21 cellular contexts compared by ENCODE assay signal in the genomic region with DNA sequence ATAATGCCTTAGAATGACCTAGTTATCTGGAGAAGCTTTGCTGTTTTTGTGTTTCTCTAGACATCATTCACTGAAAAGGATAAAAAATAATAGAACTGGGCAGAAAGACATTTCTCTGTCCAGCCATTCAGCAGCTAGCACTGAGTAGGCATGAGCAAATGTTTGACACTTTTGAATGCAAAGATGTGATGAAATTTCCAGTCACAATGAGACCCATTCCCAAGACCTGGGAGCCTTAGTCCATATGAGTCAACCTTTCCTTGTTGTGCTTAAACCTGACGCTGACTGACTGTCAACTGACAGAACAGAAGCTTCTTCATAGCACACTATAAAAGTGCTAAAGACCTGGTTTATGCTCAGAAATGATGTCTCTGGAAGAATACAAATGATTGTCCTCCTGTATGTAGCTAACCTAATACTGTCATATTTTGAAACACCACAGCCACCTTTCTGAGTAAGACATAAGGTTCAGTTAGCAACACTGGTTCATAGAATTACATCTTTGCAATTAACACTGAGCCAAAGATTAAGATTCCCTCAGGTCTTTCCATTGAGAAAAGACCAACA. TPM values are rescaled to one million over a fixed set of nuclear protein-coding genes. Genes with fewer than 3 reads are reported as not detected.
A peak's percentile ranks its signal among the peaks of the same experiment; 100 is the strongest.
DNase-seq lines count a peak whose midpoint lies in the region; ATAC-seq, FAIRE-seq and TF ChIP-seq lines count a peak whose summit lies in the region.
"Had no signal": no experiment of that assay in that cellular context is flagged by ENCODE, and none has a peak within 500 bp of the region (broad histone marks: within the 10 kb centered on the region; RNA-seq: fewer than 3 reads in every experiment).

No MANE protein-coding gene starts in this region.

- H3K27ac ChIP-seq in mammary epithelial cell (ENCODE audit: insufficient read depth, low read depth, low read length) = no peak overlapping the region
- H3K27ac ChIP-seq in HepG2 (ENCODE audit: extremely low read length, insufficient read depth, low read length) = no peak overlapping the region
- H3K27ac ChIP-seq: PC-9 had no signal

- dilution Hi-C loops in mammary epithelial cell (cut with HindIII; ENCODE audit: low sequenced_read_pairs) = loop anchor here (5.0 kb wide), 1 partner anchor 52 kb away; no protein-coding TSS in a partner anchor

- no peak for TF ChIP-seq RAD21 in HepG2 (CRISPR knock-in tag; IDR thresholded peaks at IDR 0.05)

- no peaks in the 10 kb centered on the region for H3K9me3 Mint-ChIP-seq in activated naive CD4-positive, alpha-beta T cell treated with anti-CD3 and anti-CD28 coated beads, Interleukin-2, amount 50 U/mL, for 72 hours
- H3K9me3 Mint-ChIP-seq in activated naive CD4-positive, alpha-beta T cell treated with anti-CD3 and anti-CD28 coated beads for 36 hours = no peaks in the 10 kb centered on the region
- H3K9me3 Mint-ChIP-seq: H9, IgD-negative memory B cell had no signal

- H3K9me3 ChIP-seq in mammary epithelial cell (replicated peaks; ENCODE audit: insufficient read depth, low read length) (no peaks in the 10 kb centered on the region), HepG2 (ENCODE audit: low read length) (no peaks in the 10 kb centered on the region)
- H3K9me3 ChIP-seq: Caco-2 had no signal

- TF ChIP-seq CTCF in mammary epithelial cell (conservative IDR thresholded peaks at IDR 0.05 in 1 of 2, IDR thresholded peaks at IDR 0.05 in 1 of 2; ENCODE audit: extremely low read depth in 1 of 2, insufficient read depth in 1 of 2, low read depth in 1 of 2, low read length in 2 of 2) (no peak), HepG2 (CRISPR knock-in tag; IDR thresholded peaks at IDR 0.05) (no peak)

- H3K9ac ChIP-seq in mammary epithelial cell (ENCODE audit: insufficient read depth, low read length) (no peak overlapping the region), HepG2 (ENCODE audit: insufficient read depth, low read depth, low read length) (no peak overlapping the region)

- H3K36me3 Mint-ChIP-seq in activated naive CD4-positive, alpha-beta T cell treated with anti-CD3 and anti-CD28 coated beads, Interleukin-2, amount 50 U/mL, for 72 hours = no peaks in the 10 kb centered on the region
- H3K36me3 Mint-ChIP-seq in activated naive CD4-positive, alpha-beta T cell treated with anti-CD3 and anti-CD28 coated beads for 36 hours (ENCODE audit: low read depth) = peaks cover 1% of the 10 kb centered on the region

- H3K4me2 ChIP-seq in mammary epithelial cell (ENCODE audit: insufficient read depth, low read depth, low read length) (no peak overlapping the region), HepG2 (ENCODE audit: low read depth, low read length) (no peak overlapping the region)
- H3K4me2 ChIP-seq: PC-9 had no signal

- BruUV-seq in mammary epithelial cell (replicated peaks; lab: Mats Ljungman, UMichigan) (no TSS peak), HepG2 (replicated peaks; lab: Mats Ljungman, UMichigan) (no TSS peak)

- no peak overlapping the region for H2AFZ ChIP-seq in mammary epithelial cell (ENCODE audit: low read depth, low read length)
- H2AFZ ChIP-seq in HepG2 (ENCODE audit: low read length) = no peak overlapping the region
- H2AFZ ChIP-seq: PC-9 had no signal

- H3K4me3 ChIP-seq in mammary epithelial cell (replicated peaks in 1 of 3; ENCODE audit: insufficient read depth in 1 of 3, low read depth in 2 of 3, low read length in 3 of 3) (no peak overlapping the region), HepG2 (replicated peaks in 1 of 3; ENCODE audit: insufficient read depth in 1 of 3, low read depth in 2 of 3, low read length in 3 of 3) (no peak overlapping the region)
- H3K4me3 ChIP-seq: PC-9 had no signal

- intact Hi-C loops in activated naive CD4-positive, alpha-beta T cell treated with anti-CD3 and anti-CD28 coated beads for 36 hours (cut with micrococcal nuclease) = no loop called here
- intact Hi-C loops in mammary epithelial cell (cut with micrococcal nuclease) = no loop called here
- intact Hi-C loops in HepG2 (cut with micrococcal nuclease; ENCODE audit: unreplicated experiment) = no loop called here

- H3K4me1 Mint-ChIP-seq in activated naive CD4-positive, alpha-beta T cell treated with anti-CD3 and anti-CD28 coated beads for 36 hours (ENCODE audit: low read depth) = peaks cover 33% of the 10 kb centered on the region

- POLR2A ChIA-PET in HepG2 (lab: Yijun Ruan, JAX) = interaction anchor here (2.1 kb wide), 1 partner anchor 17 kb away, joined by 16 read pairs; the partner anchor contains the start of gene RALGAPA2

- CTCF ChIA-PET in activated naive CD4-positive, alpha-beta T cell treated with anti-CD3 and anti-CD28 coated beads for 36 hours (lab: Charles Lee) = no interaction called here
- CTCF ChIA-PET in mammary epithelial cell (lab: Charles Lee; ENCODE audit: low non-redundant PET) (no interaction called here), HepG2 (lab: Yijun Ruan, JAX; ENCODE audit: low intra/inter-chr PET ratio, low total read pairs) (no interaction called here)

- H3K4me3 Mint-ChIP-seq in activated naive CD4-positive, alpha-beta T cell treated with anti-CD3 and anti-CD28 coated beads for 36 hours = no peak overlapping the region
- H3K4me3 Mint-ChIP-seq: CD14-positive monocyte, H9 had no signal

- H3K27me3 Mint-ChIP-seq in activated naive CD4-positive, alpha-beta T cell treated with anti-CD3 and anti-CD28 coated beads for 36 hours (ENCODE audit: low read depth) = no peaks in the 10 kb centered on the region
- H3K27me3 Mint-ChIP-seq: IgD-negative memory B cell had no signal

- WGBS in mammary epithelial cell (ENCODE audit: low coverage, missing lambda C conversion rate) = 100% methylated on average over 1 of the region's 1 CpG
- 36% methylated on average over 1 of the region's 1 CpG for WGBS in HepG2 (ENCODE audit: low lambda C conversion rate)

- 0 out of 4 replicates have a peak, but pooled peaks of 1 of the 2 experiments have one; percentile 23 for TF ChIP-seq EP300 in HepG2 (IDR thresholded peaks at IDR 0.05; ENCODE audit: low read depth in 2 of 2, low read length in 2 of 2)
- TF ChIP-seq EP300 in HepG2 (CRISPR knock-in tag; IDR thresholded peaks at IDR 0.05; ENCODE audit: borderline replicate concordance) = no peak

- peak; percentile 40 to 58 for ATAC-seq in activated naive CD4-positive, alpha-beta T cell treated with anti-CD3 and anti-CD28 coated beads, Interleukin-2, amount 50 U/mL, for 72 hours
- ATAC-seq in HepG2 = peak; percentile 64; the same call in 2 of the 3 replicates

- FAIRE-seq in HepG2 (lab: Jason Lieb, UNC) = no peak
- FAIRE-seq: GM12891 had no signal

- in situ Hi-C loops in mammary epithelial cell (cut with MboI; ENCODE audit: low sequenced_read_pairs in 2 of 2) = no loop called here
- in situ Hi-C loops in HepG2 (cut with HindIII; ENCODE audit: extremely low pct_ligation_motif_present, low pct_unique_long_range_greater_than_20kb) = no loop called here

- H3K27ac Mint-ChIP-seq in activated naive CD4-positive, alpha-beta T cell treated with anti-CD3 and anti-CD28 coated beads, Interleukin-2, amount 50 U/mL, for 72 hours = no peak overlapping the region
- no peak overlapping the region for H3K27ac Mint-ChIP-seq in activated naive CD4-positive, alpha-beta T cell treated with anti-CD3 and anti-CD28 coated beads for 36 hours
- H3K27ac Mint-ChIP-seq: H9, IgD-negative memory B cell had no signal

- H4K20me1 ChIP-seq in mammary epithelial cell (ENCODE audit: insufficient read depth, low read length) (no peaks in the 10 kb centered on the region), HepG2 (ENCODE audit: insufficient read depth, low read length) (peaks cover 9% of the 10 kb centered on the region; the same call in 1 of the 2 replicates)

- no peaks in the 10 kb centered on the region for H3K27me3 ChIP-seq in mammary epithelial cell (ENCODE audit: insufficient read depth, low read length)
- no peaks in the 10 kb centered on the region for H3K27me3 ChIP-seq in HepG2 (ENCODE audit: control insufficient read depth in 1 of 2, insufficient read depth in 2 of 2, low read length in 2 of 2)

- no peaks in the 10 kb centered on the region for H3K36me3 ChIP-seq in mammary epithelial cell (ENCODE audit: insufficient read depth, low read length)
- H3K36me3 ChIP-seq in HepG2 (replicated peaks in 1 of 2; ENCODE audit: control insufficient read depth in 1 of 2, insufficient read depth in 2 of 2, low read length in 2 of 2) = no peaks in the 10 kb centered on the region

- H3K4me1 ChIP-seq in mammary epithelial cell (ENCODE audit: insufficient read depth, low read length) = no peaks in the 10 kb centered on the region
- H3K4me1 ChIP-seq in HepG2 (ENCODE audit: insufficient read depth, low read length) = peaks cover 49% of the 10 kb centered on the region
- H3K4me1 ChIP-seq: Caco-2 had no signal

- DNase-seq in activated naive CD4-positive, alpha-beta T cell treated with anti-CD3 and anti-CD28 coated beads, Interleukin-2, amount 50 U/mL, for 72 hours (ENCODE audit: low spot score in 2 of 2) = no peak
- DNase-seq in activated naive CD4-positive, alpha-beta T cell treated with anti-CD3 and anti-CD28 coated beads for 36 hours = no peak
- peak; percentile 7 for DNase-seq in mammary epithelial cell
- peak; percentile 82 for DNase-seq in HepG2 (ENCODE audit: low spot score)
- no peak for DNase-seq in C1 segment of cervical spinal cord (lab: John Stamatoyannopoulos, UW)
- no peak for DNase-seq in NCI-H187 (lab: John Stamatoyannopoulos, UW)
- DNase-seq in RPMI8226 = no peak
- DNase-seq in iPS-NIHi11 (ENCODE audit: low spot score) = no peak
- DNase-seq: Caco-2, DMS53, H9, NCI-H1092 treated with DMSO at 0.1 percent for 48 hours, NCI-H1694 treated with DMSO at 0.1 percent for 48 hours, NCI-H2171, NCI-H446 treated with DMSO at 0.1 percent for 48 hours, NCI-H748 treated with DMSO at 0.1 percent for 48 hours, PC-9, SHP77 treated with DMSO at 0.1 percent for 48 hours had no signal

- TF ChIP-seq POLR2A in HepG2 (IDR thresholded peaks at IDR 0.05; ENCODE audit: insufficient read depth in 1 of 2, low read depth in 2 of 2, low read length in 2 of 2) = no peak

- H3K79me2 ChIP-seq in mammary epithelial cell (ENCODE audit: insufficient read depth, low read length) (peaks cover 13% of the 10 kb centered on the region), HepG2 (ENCODE audit: insufficient read depth, low read length) (peaks cover 46% of the 10 kb centered on the region)

RNA-seq across cellular contexts. Expression of gene RALGAPA2, which starts 17.1 kb away (rescaled TPM):
- 10 to 100 TPM; 24.9 to 33.1 TPM for total RNA-seq in activated naive CD4-positive, alpha-beta T cell treated with anti-CD3 and anti-CD28 coated beads, Interleukin-2, amount 50 U/mL, for 72 hours
- 10 to 100 TPM; 13.6 to 13.7 TPM for total RNA-seq in activated naive CD4-positive, alpha-beta T cell treated with anti-CD3 and anti-CD28 coated beads for 36 hours
- total RNA-seq in mammary epithelial cell (10 to 100 TPM in 1 of 2 donors, 1 to 10 TPM in 1; 9.5 to 12.5 TPM), HepG2 (2016; rRNA removed; fragmentation: Illumina TruSeq; extraction: Trizol) (17.7 and 18.3 TPM in 2 replicates)
- polyA plus RNA-seq in mammary epithelial cell (2.9 TPM), HepG2 (2011; rRNA removed) (13.8 and 15.7 TPM in 2 replicates)
- 13.4 TPM for polyA minus RNA-seq in mammary epithelial cell
- total RNA-seq in HepG2 (2016; cell fraction: cytosol; rRNA removed; fragmentation: Illumina TruSeq; extraction: Trizol; ENCODE audit: low read depth) = 3.1 and 4.5 TPM in 2 replicates
- 16.3 and 18.8 TPM in 2 replicates for total RNA-seq in HepG2 (2016; cell fraction: insoluble cytoplasmic fraction; rRNA removed; fragmentation: Illumina TruSeq; extraction: Trizol)
- 6.5 and 7.8 TPM in 2 replicates for total RNA-seq in HepG2 (2016; cell fraction: membrane; rRNA removed; fragmentation: Illumina TruSeq; extraction: Trizol)
- total RNA-seq in HepG2 (2016; cell fraction: nucleus; rRNA removed; fragmentation: Illumina TruSeq; extraction: Trizol) = 29.6 and 31.7 TPM in 2 replicates
- polyA plus RNA-seq in HepG2 (2011; cell fraction: cytosol; rRNA removed) = 8.0 and 13.3 TPM in 2 replicates
- polyA plus RNA-seq in HepG2 (2011; cell fraction: nucleus; rRNA removed) = 38.4 and 38.5 TPM in 2 replicates
- polyA plus RNA-seq in HepG2 (2012) = 18.4 and 27.5 TPM in 2 replicates
- 0.49 and 0.67 TPM in 2 replicates for polyA plus RNA-seq in HepG2 (2016; cell fraction: cytosol; fragmentation: Illumina TruSeq; extraction: Trizol; ENCODE audit: low read depth)
- polyA plus RNA-seq in HepG2 (2016; cell fraction: insoluble cytoplasmic fraction; fragmentation: Illumina TruSeq; extraction: Trizol; ENCODE audit: low read depth) = 8.9 and 11.7 TPM in 2 replicates
- 1.2 and 1.7 TPM in 2 replicates for polyA plus RNA-seq in HepG2 (2016; cell fraction: membrane; fragmentation: Illumina TruSeq; extraction: Trizol; ENCODE audit: low read depth)
- 17.2 and 18.1 TPM in 2 replicates for polyA plus RNA-seq in HepG2 (2016; cell fraction: nucleus; fragmentation: Illumina TruSeq; extraction: Trizol; ENCODE audit: insufficient read depth, low read depth)
- polyA minus RNA-seq in HepG2 (2011; rRNA and poly(A)+ RNA removed; ENCODE audit: low replicate concordance) = 7.3 and 40.9 TPM in 2 replicates
- 20.8 and 29.0 TPM in 2 replicates for polyA minus RNA-seq in HepG2 (2011; cell fraction: cytosol; rRNA and poly(A)+ RNA removed)
- 158 and 172 TPM in 2 replicates for polyA minus RNA-seq in HepG2 (2011; cell fraction: nucleus; rRNA and poly(A)+ RNA removed)

Comparison
In these comparisons a context has a peak if more than half of its experiments do, and no peak if none do; other contexts are left out.
1. DNase-seq: peak in mammary epithelial cell (single experiment) and HepG2 (single experiment); none in activated naive CD4-positive, alpha-beta T cell treated with anti-CD3 and anti-CD28 coated beads, Interleukin-2, amount 50 U/mL, for 72 hours (0 of 2), activated naive CD4-positive, alpha-beta T cell treated with anti-CD3 and anti-CD28 coated beads for 36 hours (single experiment), C1 segment of cervical spinal cord (0 of 14), NCI-H187 (0 of 2), RPMI8226 (single experiment) and iPS-NIHi11 (single experiment).